In genomic region chr12:55816876-55817351, GRCh38 we compare ENCODE assay signal across 6 cellular contexts. TPM values are rescaled to one million over a fixed set of nuclear protein-coding genes. Genes with fewer than 3 reads are reported as not detected.
DNase-seq lines count a peak whose midpoint lies in the region; ATAC-seq and TF ChIP-seq lines count a peak whose summit lies in the region.

No MANE protein-coding gene starts in this region.

- peak overlapping the region; percentile 75 to 93 (median 87) for H3K27ac ChIP-seq in tibial nerve

- H3K4me3 ChIP-seq in foreskin fibroblast (ENCODE audit: low read depth in 1 of 2, low read length in 2 of 2) (peak overlapping the region; percentile 78 to 99), tibial nerve (peak overlapping the region; percentile 45 to 96 (median 86))

- H3K9me3 ChIP-seq in tibial nerve, result no peaks in the 10 kb centered on the region

- peaks cover 0 to 3% of the 10 kb centered on the region in 2 donors for H3K27me3 ChIP-seq in tibial nerve

- peaks cover 0 to 47% (median 17%) of the 10 kb centered on the region in 3 donors for H3K36me3 ChIP-seq in tibial nerve

- H3K4me1 ChIP-seq in tibial nerve, result peaks cover 8 to 60% (median 17%) of the 10 kb centered on the region in 4 donors

- no peak for ATAC-seq in GM19395 (IDR thresholded peaks at IDR 0.05; ENCODE audit: unreplicated experiment)

- TF ChIP-seq EP300 in tibial nerve (IDR thresholded peaks at IDR 0.05), result no peak

- DNase-seq in NCI-H82 (lab: John Stamatoyannopoulos, UW) (peak; percentile 34), NCI-H82 treated with DMSO at 0.1 percent for 48 hours (lab: John Stamatoyannopoulos, UW; ENCODE audit: unreplicated experiment) (no peak), foreskin fibroblast (peak in 1 of 2 donors; percentile 48), tibial nerve (ENCODE audit: low spot score in 2 of 2) (no peak), T-helper 9 cell (no peak)

- TF ChIP-seq POLR2A in tibial nerve (IDR thresholded peaks at IDR 0.05), result no peak

- TF ChIP-seq CTCF in foreskin fibroblast (IDR thresholded peaks at IDR 0.05; ENCODE audit: low read depth, low read length), result no peak
- no peak for TF ChIP-seq CTCF in tibial nerve (IDR thresholded peaks at IDR 0.05)

- 1% methylated on average over 14 of the region's 14 CpGs for WGBS in tibial nerve, 2 donors

RNA-seq across cellular contexts. Expression of gene SARNP, which starts 0.6 kb away (rescaled TPM):
- total RNA-seq in tibial nerve, result 10 to 100 TPM; 33.3 to 62.8 (median 52.8) TPM

RNA-seq across cellular contexts. Expression of gene ORMDL2, which starts 0.9 kb away (rescaled TPM):
- 10 to 100 TPM; 12.9 to 18.6 (median 14.5) TPM for total RNA-seq in tibial nerve

RNA-seq across cellular contexts. Expression of gene DNAJC14, which starts 12.5 kb away (rescaled TPM):
- total RNA-seq in tibial nerve, result 10 to 100 TPM; 34.5 to 51.2 (median 40.9) TPM

RNA-seq across cellular contexts. Expression of gene MMP19, which starts 25.8 kb away (rescaled TPM):
- total RNA-seq in tibial nerve, result 10 to 100 TPM in 1 of 4 donors, 1 to 10 TPM in 3; 3.1 to 35.1 (median 5.6) TPM
